ENCODE assay signal across 2 cellular contexts in genomic region chr3:172317481-172317880, GRCh38.
TF ChIP-seq lines count a peak whose summit lies in the region.

No MANE protein-coding gene starts in this region.

TF ChIP-seq in HepG2, 621 proteins besides CTCF, POLR2A, EP300 and RAD21:
- no peak for TF ChIP-seq HNF1A (IDR thresholded peaks at IDR 0.05; ENCODE audit: low read depth)
- no peak for TF ChIP-seq HNF1A (CRISPR knock-in tag; IDR thresholded peaks at IDR 0.05; ENCODE audit: borderline replicate concordance)
- no peak for TF ChIP-seq HES4 (CRISPR knock-in tag; IDR thresholded peaks at IDR 0.05; ENCODE audit: borderline replicate concordance)

TF ChIP-seq in GM23338, 12 proteins besides CTCF, POLR2A, EP300 and RAD21:
- no peak for TF ChIP-seq ZNF462 (CRISPR knock-in tag; IDR thresholded peaks at IDR 0.05)
- no peak for TF ChIP-seq JUNB (IDR thresholded peaks at IDR 0.05; ENCODE audit: unreplicated experiment)
- TF ChIP-seq ZNF114 (CRISPR knock-in tag; IDR thresholded peaks at IDR 0.05), result no peak
- TF ChIP-seq REST (IDR thresholded peaks at IDR 0.05; ENCODE audit: unreplicated experiment), result no peak
- no peak for TF ChIP-seq EZH2 (IDR thresholded peaks at IDR 0.05; ENCODE audit: low read depth, unreplicated experiment)
- TF ChIP-seq STAT1 (IDR thresholded peaks at IDR 0.05; ENCODE audit: unreplicated experiment), result no peak
- no peak for TF ChIP-seq CREB1 (CRISPR knock-in tag; IDR thresholded peaks at IDR 0.05; ENCODE audit: low read depth)
